ENCODE assay signal across 25 cellular contexts in genomic region chr2:51649366-51649765, GRCh38.
"Had no signal": no experiment of that assay in that cellular context is flagged by ENCODE, and none has a peak within 500 bp of the region (broad histone marks: within the 10 kb centered on the region; RNA-seq: fewer than 3 reads in every experiment).

No MANE protein-coding gene starts in this region.

- H3K4me1 ChIP-seq: body of pancreas, esophagus muscularis mucosa, gastrocnemius medialis, upper lobe of right lung had no signal

- H3K27ac Mint-ChIP-seq: activated naive CD8-positive, alpha-beta T cell treated with anti-CD3 and anti-CD28 coated beads, Interleukin-2, amount 10 ng/mL, durations not matched to agents 7 days and 5 days; dendritic cell treated with granulocyte-macrophage colony-stimulating factor and Interleukin-4, amounts not matched to agents 40 ng/mL and 50 ng/mL, for 4 days; memory B cell; nephron progenitor cell; T-helper 17 cell had no signal

- H3K36me3 ChIP-seq: cardiac muscle cell, esophagus muscularis mucosa, gastrocnemius medialis, upper lobe of right lung had no signal

- H3K27ac ChIP-seq: body of pancreas, cardiac muscle cell, esophagus muscularis mucosa, gastrocnemius medialis, upper lobe of right lung had no signal

- ATAC-seq: body of pancreas, gastrocnemius medialis, left cardiac atrium, sciatic nerve, T-helper 17 cell, upper lobe of right lung had no signal

- H3K27me3 ChIP-seq: body of pancreas, cardiac muscle cell, esophagus muscularis mucosa, gastrocnemius medialis, upper lobe of right lung had no signal

- H3K9me3 ChIP-seq: body of pancreas, esophagus muscularis mucosa, gastrocnemius medialis, upper lobe of right lung had no signal

- H3K9me3 Mint-ChIP-seq: activated naive CD8-positive, alpha-beta T cell treated with anti-CD3 and anti-CD28 coated beads, Interleukin-2, amount 10 ng/mL, durations not matched to agents 7 days and 5 days; dendritic cell treated with granulocyte-macrophage colony-stimulating factor and Interleukin-4, amounts not matched to agents 40 ng/mL and 50 ng/mL, for 4 days; nephron progenitor cell had no signal

- H3K4me3 ChIP-seq: body of pancreas, cardiac muscle cell, esophagus muscularis mucosa, gastrocnemius medialis, upper lobe of right lung had no signal

- H3K36me3 Mint-ChIP-seq: activated naive CD8-positive, alpha-beta T cell treated with anti-CD3 and anti-CD28 coated beads, Interleukin-2, amount 10 ng/mL, durations not matched to agents 7 days and 5 days; memory B cell had no signal

- DNase-seq: activated CD4-positive, alpha-beta T cell treated with anti-CD3 and anti-CD28 coated beads for 4 hours; activated CD4-positive, alpha-beta T cell treated with anti-CD3 and anti-CD28 coated beads, Interleukin-2, amount 50 U/mL, for 48 hours; activated CD4-positive, CD25-positive, alpha-beta regulatory T cell; activated naive CD4-positive, alpha-beta T cell treated with Interleukin-2 at 50 U/mL for 16 hours; activated naive CD8-positive, alpha-beta T cell treated with anti-CD3 and anti-CD28 coated beads, Interleukin-2, amount 10 ng/mL, durations not matched to agents 7 days and 5 days; activated T-cell treated with anti-CD3 and anti-CD28 coated beads, Interleukin-2, amount 50 U/mL, for 48 hours; amygdala; body of pancreas; effector CD8-positive, alpha-beta T cell; gastrocnemius medialis; head of caudate nucleus; left cardiac atrium; nephron progenitor cell; occipital lobe; posterior cingulate gyrus; small intestine; stimulated activated CD4-positive, alpha-beta T cell treated with anti-CD3 and anti-CD28 coated beads, Interleukin-15, amount 100 ng/mL, for 24 hours; stimulated activated naive CD4-positive, alpha-beta T cell treated with Interleukin-2 at 50 U/mL for 16 hours; T-helper 17 cell; upper lobe of right lung had no signal

- H3K4me1 Mint-ChIP-seq: activated naive CD8-positive, alpha-beta T cell treated with anti-CD3 and anti-CD28 coated beads, Interleukin-2, amount 10 ng/mL, durations not matched to agents 7 days and 5 days; memory B cell; nephron progenitor cell; T-helper 17 cell had no signal

- H3K27me3 Mint-ChIP-seq: activated naive CD8-positive, alpha-beta T cell treated with anti-CD3 and anti-CD28 coated beads, Interleukin-2, amount 10 ng/mL, durations not matched to agents 7 days and 5 days; dendritic cell treated with granulocyte-macrophage colony-stimulating factor and Interleukin-4, amounts not matched to agents 40 ng/mL and 50 ng/mL, for 4 days; memory B cell; T-helper 17 cell had no signal

- H3K4me3 Mint-ChIP-seq: activated naive CD8-positive, alpha-beta T cell treated with anti-CD3 and anti-CD28 coated beads, Interleukin-2, amount 10 ng/mL, durations not matched to agents 7 days and 5 days; dendritic cell treated with granulocyte-macrophage colony-stimulating factor and Interleukin-4, amounts not matched to agents 40 ng/mL and 50 ng/mL, for 4 days; memory B cell; nephron progenitor cell; T-helper 17 cell had no signal
